Comparison of ENCODE assay signal across 18 cellular contexts in genomic region chr9:124188331-124189110, GRCh38.
"Had no signal": no experiment of that assay in that cellular context is flagged by ENCODE, and none has a peak within 500 bp of the region (broad histone marks: within the 10 kb centered on the region; RNA-seq: fewer than 3 reads in every experiment).

No MANE protein-coding gene starts in this region.

- H3K27ac Mint-ChIP-seq: activated CD4-positive, alpha-beta T cell treated with anti-CD3 and anti-CD28 coated beads, Interleukin-2, amount 10 ng/mL, durations not matched to agents 24 days and 14 days; activated naive CD8-positive, alpha-beta T cell treated with anti-CD3 and anti-CD28 coated beads for 36 hours; WTC11 had no signal

- DNase-seq: activated CD4-positive, alpha-beta T cell treated with anti-CD3 and anti-CD28 coated beads, Interleukin-2, amount 10 ng/mL, durations not matched to agents 24 days and 14 days; activated naive CD8-positive, alpha-beta T cell treated with anti-CD3 and anti-CD28 coated beads for 36 hours; activated T-cell treated with anti-CD3 and anti-CD28 coated beads, Interleukin-2, amount 50 U/mL, for 48 hours; cortex of kidney; effector memory CD4-positive, alpha-beta T cell; foreskin keratinocyte; glutamatergic neuron; kidney glomerular epithelial cell; mesenchymal stem cell; SJCRH30; stimulated activated CD4-positive, alpha-beta T cell treated with anti-CD3 and anti-CD28 coated beads, Interleukin-12 subunit alpha, Interleukin-12 subunit beta, amount 100 ng/mL, for 4 hours; stimulated activated CD4-positive, alpha-beta T cell treated with anti-CD3 and anti-CD28 coated beads, Interleukin-2, amount 100 ng/mL, for 24 hours; T-helper 2 cell; transverse colon had no signal

- H3K4me1 Mint-ChIP-seq: activated naive CD8-positive, alpha-beta T cell treated with anti-CD3 and anti-CD28 coated beads for 36 hours had no signal

- H3K4me1 ChIP-seq: foreskin keratinocyte, SJCRH30 had no signal

- H3K27me3 ChIP-seq: transverse colon had no signal

- H3K4me3 Mint-ChIP-seq: activated CD4-positive, alpha-beta T cell treated with anti-CD3 and anti-CD28 coated beads, Interleukin-2, amount 10 ng/mL, durations not matched to agents 24 days and 14 days; activated naive CD8-positive, alpha-beta T cell treated with anti-CD3 and anti-CD28 coated beads for 36 hours; brain; central memory CD8-positive, alpha-beta T cell; natural killer cell treated with Interleukin-12 subunit alpha and Interleukin-12 subunit beta and Interleukin-15 and Interleukin-18, amount 100 ng/mL, for 72 hours; WTC11 had no signal

- H3K27me3 Mint-ChIP-seq: brain; natural killer cell treated with Interleukin-12 subunit alpha and Interleukin-12 subunit beta and Interleukin-15 and Interleukin-18, amount 100 ng/mL, for 72 hours had no signal

- H3K9me3 Mint-ChIP-seq: central memory CD8-positive, alpha-beta T cell; natural killer cell treated with Interleukin-12 subunit alpha and Interleukin-12 subunit beta and Interleukin-15 and Interleukin-18, amount 100 ng/mL, for 72 hours had no signal

- H3K4me3 ChIP-seq: SJCRH30, transverse colon had no signal

- ATAC-seq: foreskin keratinocyte; natural killer cell treated with Interleukin-12 subunit alpha and Interleukin-12 subunit beta and Interleukin-15 and Interleukin-18, amount 100 ng/mL, for 72 hours; WTC11 had no signal

- H3K27ac ChIP-seq: foreskin keratinocyte, SJCRH30, transverse colon had no signal

- H3K36me3 Mint-ChIP-seq: activated naive CD8-positive, alpha-beta T cell treated with anti-CD3 and anti-CD28 coated beads for 36 hours; brain; natural killer cell treated with Interleukin-12 subunit alpha and Interleukin-12 subunit beta and Interleukin-15 and Interleukin-18, amount 100 ng/mL, for 72 hours; WTC11 had no signal

- H3K9me3 ChIP-seq: transverse colon had no signal

- H3K36me3 ChIP-seq: SJCRH30, transverse colon had no signal
